In the genomic region with DNA sequence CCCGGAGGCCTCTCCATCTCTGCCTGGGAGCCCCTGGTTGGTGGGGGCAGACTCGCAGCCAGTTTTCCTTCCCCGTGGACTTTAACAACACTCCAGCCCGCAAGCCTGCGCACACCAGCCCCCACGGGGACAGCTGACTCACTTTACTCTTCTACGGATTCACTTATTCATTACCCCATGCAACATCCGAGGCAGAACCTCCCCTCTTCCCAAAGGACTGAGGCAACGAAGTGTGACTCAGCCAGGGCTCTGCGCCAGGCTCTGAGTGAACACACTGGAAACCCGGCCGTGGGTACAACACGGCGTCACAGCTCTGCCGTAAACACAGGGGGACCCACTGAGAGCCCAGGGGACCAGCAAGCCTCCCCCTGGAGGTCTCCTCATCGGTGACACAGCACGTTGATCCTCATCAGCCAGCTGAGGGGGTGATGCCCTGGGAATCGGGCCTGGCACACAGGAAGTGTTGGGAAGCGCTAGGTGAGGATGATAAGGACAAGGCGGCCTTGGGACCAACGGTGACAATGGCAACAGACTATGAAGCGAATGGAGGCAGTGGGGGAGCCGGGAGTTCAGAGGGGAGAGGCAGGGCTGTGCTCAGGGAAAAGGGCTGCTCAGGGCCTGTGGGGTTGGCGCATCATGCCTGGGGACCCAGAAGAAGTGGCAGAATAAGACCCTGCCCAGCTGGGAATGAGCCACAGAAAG, we compare ENCODE assay signal across 8 cellular contexts. TPM values are rescaled to one million over a fixed set of nuclear protein-coding genes. Genes with fewer than 3 reads are reported as not detected.
A peak's percentile ranks its signal among the peaks of the same experiment; 100 is the strongest.
DNase-seq lines count a peak whose midpoint lies in the region; ATAC-seq, FAIRE-seq and TF ChIP-seq lines count a peak whose summit lies in the region.

No MANE protein-coding gene starts in this region.

- POLR2A ChIA-PET in PC-3 (lab: Charles Lee; ENCODE audit: unreplicated experiment) = no interaction called here

- CTCF ChIA-PET in PC-3 (lab: Charles Lee) = no interaction called here

- H3K4me1 Mint-ChIP-seq in astrocyte (ENCODE audit: low read depth, unreplicated experiment) (peaks cover 47% of the 10 kb centered on the region), progenitor cell of endocrine pancreas (ENCODE audit: low read depth) (peaks cover 23% of the 10 kb centered on the region)

- H3K27ac ChIP-seq in PC-3 (ENCODE audit: low read length) = peak overlapping the region; percentile 81
- H3K27ac ChIP-seq in astrocyte (ENCODE audit: low read depth, low read length) = peak overlapping the region; percentile 89
- H3K27ac ChIP-seq in kidney (ENCODE audit: low read depth in 2 of 2, low read length in 2 of 2) = peak overlapping the region; percentile 10 to 54

- intact Hi-C loops in PC-3 (cut with micrococcal nuclease) = loop anchor here (2.0 kb wide), 1 partner anchor 16 kb away; a partner anchor contains a TSS
- intact Hi-C loops in kidney (cut with DNase I) = no loop called here

- H2AFZ ChIP-seq in PC-3 (ENCODE audit: low read length) = no peak overlapping the region
- peak overlapping the region; percentile 13 for H2AFZ ChIP-seq in astrocyte (ENCODE audit: low read depth, low read length)

- H3K27me3 ChIP-seq in PC-3 (ENCODE audit: low read length) (no peaks in the 10 kb centered on the region), astrocyte (ENCODE audit: insufficient read depth, low read length) (no peaks in the 10 kb centered on the region)

- TF ChIP-seq CTCF in GM12864 (IDR thresholded peaks at IDR 0.05; ENCODE audit: low read depth, low read length, missing control alignments) = no peak
- no peak for TF ChIP-seq CTCF in PC-3 (conservative IDR thresholded peaks at IDR 0.05; ENCODE audit: low read depth, low read length)
- no peak for TF ChIP-seq CTCF in astrocyte (IDR thresholded peaks at IDR 0.05; ENCODE audit: insufficient read depth, low read depth, low read length)
- TF ChIP-seq CTCF in kidney (IDR thresholded peaks at IDR 0.05; ENCODE audit: borderline replicate concordance, extremely low read depth, insufficient read depth) = no peak
- no peak for TF ChIP-seq CTCF in progenitor cell of endocrine pancreas (IDR thresholded peaks at IDR 0.05; ENCODE audit: unreplicated experiment)

- no peaks in the 10 kb centered on the region for H3F3A ChIP-seq in PC-3 (ENCODE audit: low read length, unreplicated experiment)

- no TSS peak for BruUV-seq in PC-3 (replicated peaks; lab: Mats Ljungman, UMichigan)

- H3K9ac ChIP-seq in PC-3 (ENCODE audit: low read length) (0 out of 2 replicates have a peak overlapping the region, but pooled peaks have one; percentile 32), astrocyte (ENCODE audit: low read length) (peak overlapping the region; percentile 82), kidney (ENCODE audit: low read length in 2 of 2) (no peak overlapping the region)

- H3K9me3 Mint-ChIP-seq in astrocyte (ENCODE audit: unreplicated experiment) (no peaks in the 10 kb centered on the region), progenitor cell of endocrine pancreas (ENCODE audit: low read depth) (no peaks in the 10 kb centered on the region)

- H3K4me3 ChIP-seq in GM12864 (ENCODE audit: low read depth, low read length) = peak overlapping the region; percentile 32
- peak overlapping the region; percentile 51 for H3K4me3 ChIP-seq in PC-3 (ENCODE audit: low read length)
- H3K4me3 ChIP-seq in astrocyte (ENCODE audit: insufficient read depth, low read depth, low read length) = peak overlapping the region; percentile 41
- H3K4me3 ChIP-seq in kidney (ENCODE audit: low read length in 2 of 2) = no peak overlapping the region

- H3K27me3 Mint-ChIP-seq in astrocyte (ENCODE audit: low read depth, unreplicated experiment) = no peaks in the 10 kb centered on the region
- H3K27me3 Mint-ChIP-seq in progenitor cell of endocrine pancreas = no peaks in the 10 kb centered on the region

- peak; percentile 17 for FAIRE-seq in astrocyte (lab: Jason Lieb, UNC)
- no peak for FAIRE-seq in kidney (lab: Jason Lieb, UNC)

- H3K4me1 ChIP-seq in PC-3 (ENCODE audit: insufficient read depth, low read length) = peaks cover 22% of the 10 kb centered on the region
- H3K4me1 ChIP-seq in astrocyte (ENCODE audit: insufficient read depth, low read length) = peaks cover 56% of the 10 kb centered on the region
- peaks cover 0 to 34% of the 10 kb centered on the region in 2 donors for H3K4me1 ChIP-seq in kidney (ENCODE audit: control insufficient read depth in 1 of 2, insufficient read depth in 1 of 2, low read depth in 1 of 2, low read length in 2 of 2)

- no peaks in the 10 kb centered on the region for H3K9me2 ChIP-seq in PC-3 (replicated peaks; ENCODE audit: low read length)

- ATAC-seq in PC-3 = peak; percentile 86
- ATAC-seq in HG03571 (IDR thresholded peaks at IDR 0.05; ENCODE audit: unreplicated experiment) = no peak

- DNase-seq in GM12864 (ENCODE audit: low read depth) (no peak), PC-3 (peak; percentile 92), astrocyte (ENCODE audit: low read depth) (peak; percentile 97), kidney (peak; percentile 94), HT-29 (ENCODE audit: low spot score) (no peak), progenitor cell of endocrine pancreas (ENCODE audit: low spot score, unreplicated experiment) (no peak)
- peak; percentile 42 to 65 for DNase-seq in stimulated activated CD4-positive, alpha-beta T cell treated with anti-CD3 and anti-CD28 coated beads, Interleukin-2, amount 100 ng/mL, for 24 hours

- H3K4me3 Mint-ChIP-seq in astrocyte (ENCODE audit: unreplicated experiment) = peak overlapping the region; percentile 64
- no peak overlapping the region for H3K4me3 Mint-ChIP-seq in progenitor cell of endocrine pancreas (ENCODE audit: low read depth)

- H3K9me3 ChIP-seq in PC-3 (ENCODE audit: low read length) = no peaks in the 10 kb centered on the region
- H3K9me3 ChIP-seq in astrocyte (ENCODE audit: insufficient read depth, low read depth, low read length) = no peaks in the 10 kb centered on the region
- H3K9me3 ChIP-seq in kidney (ENCODE audit: control insufficient read depth in 1 of 2, low read length in 2 of 2) = no peaks in the 10 kb centered on the region

- H3K4me2 ChIP-seq in PC-3 (ENCODE audit: low read length) (peak overlapping the region; percentile 80), astrocyte (ENCODE audit: low read length) (peak overlapping the region; percentile 83)

- H4K20me1 ChIP-seq in PC-3 (ENCODE audit: low read length) (peaks cover 60% of the 10 kb centered on the region), astrocyte (ENCODE audit: insufficient read depth, low read length) (peaks cover 61% of the 10 kb centered on the region)

- H3K27ac Mint-ChIP-seq in astrocyte (ENCODE audit: unreplicated experiment) (peak overlapping the region; percentile 91), progenitor cell of endocrine pancreas (no peak overlapping the region)

- H3K36me3 ChIP-seq in PC-3 (ENCODE audit: low read depth, low read length) (peaks cover 45% of the 10 kb centered on the region; the same call in 1 of the 2 replicates), astrocyte (ENCODE audit: insufficient read depth, low read length) (peaks cover 9% of the 10 kb centered on the region), kidney (ENCODE audit: control insufficient read depth in 1 of 2, insufficient read depth in 2 of 2, low read length in 2 of 2) (no peaks in the 10 kb centered on the region)

- H3K79me2 ChIP-seq in PC-3 (ENCODE audit: low read length) = peaks cover 93% of the 10 kb centered on the region
- H3K79me2 ChIP-seq in astrocyte (ENCODE audit: insufficient read depth, low read length) = peaks cover 81% of the 10 kb centered on the region

- peaks cover 29% of the 10 kb centered on the region for H3K36me3 Mint-ChIP-seq in astrocyte (ENCODE audit: low read depth, unreplicated experiment)
- H3K36me3 Mint-ChIP-seq in progenitor cell of endocrine pancreas (ENCODE audit: insufficient read depth) = no peaks in the 10 kb centered on the region

RNA-seq across cellular contexts. Expression of a gene that starts 14.6 kb away (rescaled TPM):
- total RNA-seq in PC-3 (2014; rRNA removed) = 408 and 465 TPM in 2 replicates
- 300 and 359 TPM in 2 replicates for total RNA-seq in astrocyte
- 122 TPM for total RNA-seq in kidney
- 136 TPM for polyA plus RNA-seq in kidney (ENCODE audit: insufficient read depth, low read depth, low replicate concordance)
- 105 and 121 TPM in 2 replicates for total RNA-seq in HT-29 (2014; rRNA removed; shearing (Covaris generic))
- 37.6 and 40.6 TPM in 2 replicates for total RNA-seq in progenitor cell of endocrine pancreas

RNA-seq across cellular contexts. Expression of a gene that starts 45.0 kb away (rescaled TPM):
- 33.8 and 35.0 TPM in 2 replicates for total RNA-seq in PC-3 (2014; rRNA removed)
- 46.3 and 49.0 TPM in 2 replicates for total RNA-seq in astrocyte
- total RNA-seq in kidney = 76.6 TPM
- 13.7 TPM for polyA plus RNA-seq in kidney (ENCODE audit: insufficient read depth, low read depth, low replicate concordance)
- 64.9 and 70.1 TPM in 2 replicates for total RNA-seq in HT-29 (2014; rRNA removed; shearing (Covaris generic))
- 43.2 and 46.7 TPM in 2 replicates for total RNA-seq in progenitor cell of endocrine pancreas

Comparison
In these comparisons a context has a peak if more than half of its experiments do, and no peak if none do; other contexts are left out.
1. DNase-seq: peak in PC-3 (single experiment), astrocyte (single experiment), kidney (single experiment) and stimulated activated CD4-positive, alpha-beta T cell treated with anti-CD3 and anti-CD28 coated beads, Interleukin-2, amount 100 ng/mL, for 24 hours (2 of 2); none in GM12864 (single experiment), HT-29 (single experiment) and progenitor cell of endocrine pancreas (single experiment).
2. H3K4me3 ChIP-seq: peak in GM12864 (single experiment), PC-3 (single experiment) and astrocyte (single experiment); none in kidney (0 of 2).
3. H3K27ac ChIP-seq: peak in every context shown above with its lines; median percentile 89 in astrocyte; 81 in PC-3; 32 in kidney.
4. H3K9ac ChIP-seq: peak in PC-3 (single experiment) and astrocyte (single experiment); none in kidney (0 of 2).